ENCODE assay signal across 8 cellular contexts in genomic region chr6:170147832-170148708, GRCh38.
DNase-seq lines count a peak whose midpoint lies in the region; ATAC-seq, FAIRE-seq and TF ChIP-seq lines count a peak whose summit lies in the region.

No MANE protein-coding gene starts in this region.

- intact Hi-C loops in breast epithelium (cut with DNase I; ENCODE audit: low total_unique reads): no loop called here
- intact Hi-C loops in MCF 10A (cut with micrococcal nuclease): no loop called here

- POLR2A ChIA-PET in MCF 10A (lab: Yijun Ruan, JAX): no interaction called here
- POLR2A ChIA-PET in HEK293T (lab: Yijun Ruan, JAX): no interaction called here

- H3K4me1 Mint-ChIP-seq in MCF 10A (ENCODE audit: insufficient read depth, unreplicated experiment): peaks cover 20% of the 10 kb centered on the region
- H3K4me1 Mint-ChIP-seq in stimulated activated memory B cell treated with anti-CD40 and anti-IgM and Interleukin-4, amounts not matched to agents 10 μg/mL and 1 μg/mL and 100 μg/mL, for 72 hours: peaks cover 18% of the 10 kb centered on the region

- no peaks in the 10 kb centered on the region for H3K36me3 ChIP-seq in breast epithelium

- peaks cover 8% of the 10 kb centered on the region for H3K9me3 Mint-ChIP-seq in MCF 10A (ENCODE audit: unreplicated experiment)
- H3K9me3 Mint-ChIP-seq in stimulated activated memory B cell treated with anti-CD40 and anti-IgM and Interleukin-4, amounts not matched to agents 10 μg/mL and 1 μg/mL and 100 μg/mL, for 72 hours: peaks cover 7% of the 10 kb centered on the region

- H3K4me3 ChIP-seq in breast epithelium: peak overlapping the region in 1 of 3 donors; percentile 25

- H3K27ac Mint-ChIP-seq in MCF 10A (ENCODE audit: low read depth, unreplicated experiment): no peak overlapping the region
- peak overlapping the region; percentile 43 for H3K27ac Mint-ChIP-seq in stimulated activated memory B cell treated with anti-CD40 and anti-IgM and Interleukin-4, amounts not matched to agents 10 μg/mL and 1 μg/mL and 100 μg/mL, for 72 hours

- H3K27ac ChIP-seq in breast epithelium: peak overlapping the region; percentile 25 to 26

- no peak for TF ChIP-seq CTCF in breast epithelium (IDR thresholded peaks at IDR 0.05)
- no peak for TF ChIP-seq CTCF in MCF 10A (IDR thresholded peaks at IDR 0.05; ENCODE audit: unreplicated experiment)
- no peak for TF ChIP-seq CTCF in GM10266 (IDR thresholded peaks at IDR 0.05; ENCODE audit: control insufficient read depth, insufficient read depth, low read depth, missing control alignments)

- no peaks in the 10 kb centered on the region for H3K27me3 ChIP-seq in breast epithelium

- CTCF ChIA-PET in MCF 10A (lab: Yijun Ruan, JAX): interaction anchor here (0.6 to 0.8 kb wide), 2 partner anchors 18 to 113 kb away, joined by 3 read pairs; no protein-coding TSS in a partner anchor
- CTCF ChIA-PET in HEK293T (lab: Yijun Ruan, JAX): no interaction called here

- no peaks in the 10 kb centered on the region for H3K36me3 Mint-ChIP-seq in MCF 10A (ENCODE audit: insufficient read depth, unreplicated experiment)
- peaks cover 6% of the 10 kb centered on the region for H3K36me3 Mint-ChIP-seq in stimulated activated memory B cell treated with anti-CD40 and anti-IgM and Interleukin-4, amounts not matched to agents 10 μg/mL and 1 μg/mL and 100 μg/mL, for 72 hours

- H3K27me3 Mint-ChIP-seq in MCF 10A (ENCODE audit: insufficient read depth, unreplicated experiment): peaks cover 50% of the 10 kb centered on the region
- peaks cover 52% of the 10 kb centered on the region for H3K27me3 Mint-ChIP-seq in stimulated activated memory B cell treated with anti-CD40 and anti-IgM and Interleukin-4, amounts not matched to agents 10 μg/mL and 1 μg/mL and 100 μg/mL, for 72 hours

- H3K4me3 Mint-ChIP-seq in MCF 10A (ENCODE audit: unreplicated experiment): no peak overlapping the region
- peak overlapping the region; percentile 60 for H3K4me3 Mint-ChIP-seq in stimulated activated memory B cell treated with anti-CD40 and anti-IgM and Interleukin-4, amounts not matched to agents 10 μg/mL and 1 μg/mL and 100 μg/mL, for 72 hours

- no TSS peak for BruUV-seq in MCF 10A (replicated peaks; lab: Mats Ljungman, UMichigan)

- ATAC-seq in stimulated activated memory B cell treated with anti-CD40 and anti-IgM and Interleukin-4, amounts not matched to agents 10 μg/mL and 1 μg/mL and 100 μg/mL, for 72 hours: peak; percentile 67

- FAIRE-seq in HTR-8/SVneo (lab: Jason Lieb, UNC): no peak

- peaks cover 0 to 6% of the 10 kb centered on the region in 2 donors for H3K9me3 ChIP-seq in breast epithelium

- DNase-seq in breast epithelium (ENCODE audit: low spot score in 2 of 2) (peak; percentile 43 to 46), MCF 10A (ENCODE audit: unreplicated experiment) (no peak), iPS-NIHi11 (ENCODE audit: low spot score) (peak; percentile 61), HEK293T (ENCODE audit: extremely low spot score) (no peak), GM10266 (ENCODE audit: extremely low spot score) (no peak), HTR-8/SVneo (ENCODE audit: insufficient read length, low spot score) (no peak)
- peak; percentile 30 to 44 for DNase-seq in activated CD8-positive, alpha-beta memory T cell treated with anti-CD3 and anti-CD28 coated beads for 1 hour (ENCODE audit: extremely low read depth in 1 of 2, low read depth in 1 of 2)

- no peak for TF ChIP-seq POLR2A in breast epithelium (IDR thresholded peaks at IDR 0.05)

- peaks cover 0 to 6% of the 10 kb centered on the region in 2 donors for H3K4me1 ChIP-seq in breast epithelium

TF ChIP-seq in HEK293T, 16 proteins besides CTCF, POLR2A, EP300 and RAD21:
- TF ChIP-seq ARNT (IDR thresholded peaks at IDR 0.05) (no peak), FOXA1 (IDR thresholded peaks at IDR 0.05) (no peak), NFRKB (IDR thresholded peaks at IDR 0.05) (no peak), CTBP1 (IDR thresholded peaks at IDR 0.05; ENCODE audit: borderline replicate concordance) (no peak), SP1 (IDR thresholded peaks at IDR 0.05) (no peak), HDGF (IDR thresholded peaks at IDR 0.05; ENCODE audit: borderline replicate concordance) (no peak)

Comparison
In these comparisons a context has a peak if more than half of its experiments do, and no peak if none do; other contexts are left out.
1. DNase-seq: peak in breast epithelium (2 of 2), activated CD8-positive, alpha-beta memory T cell treated with anti-CD3 and anti-CD28 coated beads for 1 hour (2 of 2) and iPS-NIHi11 (single experiment); none in MCF 10A (single experiment), HEK293T (single experiment), GM10266 (single experiment) and HTR-8/SVneo (single experiment).